Comparison of ENCODE assay signal across 19 cellular contexts in genomic region chr19:32165750-32166149, GRCh38.
DNase-seq lines count a peak whose midpoint lies in the region; ATAC-seq and TF ChIP-seq lines count a peak whose summit lies in the region.
"Had no signal": no experiment of that assay in that cellular context is flagged by ENCODE, and none has a peak within 500 bp of the region (broad histone marks: within the 10 kb centered on the region; RNA-seq: fewer than 3 reads in every experiment).

No MANE protein-coding gene starts in this region.

- DNase-seq in activated CD4-positive, alpha-beta T cell treated with anti-CD3 and anti-CD28 coated beads, Interleukin-2, amount 10 ng/mL, durations not matched to agents 24 days and 14 days, result peak; percentile 34
- DNase-seq in activated CD4-positive, alpha-beta T cell treated with anti-CD3 and anti-CD28 coated beads for 36 hours, result no peak
- peak; percentile 72 for DNase-seq in esophagus muscularis mucosa (ENCODE audit: extremely low spot score)
- peak; percentile 33 for DNase-seq in mesenteric fat pad (ENCODE audit: low spot score)
- DNase-seq in type B pancreatic cell (ENCODE audit: extremely low spot score, unreplicated experiment), result peak; percentile 31
- no peak for DNase-seq in stimulated activated CD4-positive, alpha-beta T cell treated with anti-CD3 and anti-CD28 coated beads, Interleukin-2, amount 100 ng/mL, for 48 hours
- DNase-seq in caudate nucleus (lab: John Stamatoyannopoulos, UW), result no peak
- DNase-seq: AML-193; CD4-positive, alpha-beta T cell; CD8-positive, alpha-beta memory T cell; DMS53; GOT3; HFFc6 had no signal

- H3K27ac ChIP-seq in esophagus muscularis mucosa (replicated peaks in 1 of 4) (no peak overlapping the region), caudate nucleus (ENCODE audit: low read depth, low read length) (no peak overlapping the region)
- H3K27ac ChIP-seq: 22Rv1; BLaER1 treated with 17β-estradiol and CSF1 and Interleukin-3, amounts not matched to agents 10 nM and 100 nM had no signal

- H3K36me3 Mint-ChIP-seq in activated CD4-positive, alpha-beta T cell treated with anti-CD3 and anti-CD28 coated beads, Interleukin-2, amount 10 ng/mL, durations not matched to agents 24 days and 14 days (ENCODE audit: low read depth), result no peaks in the 10 kb centered on the region
- no peaks in the 10 kb centered on the region for H3K36me3 Mint-ChIP-seq in activated CD4-positive, alpha-beta T cell treated with anti-CD3 and anti-CD28 coated beads for 36 hours (ENCODE audit: low read depth)
- no peaks in the 10 kb centered on the region for H3K36me3 Mint-ChIP-seq in type B pancreatic cell
- H3K36me3 Mint-ChIP-seq: CD14-positive monocyte; CD8-positive, alpha-beta memory T cell had no signal

- ATAC-seq in activated CD4-positive, alpha-beta T cell treated with anti-CD3 and anti-CD28 coated beads for 36 hours, result no peak
- ATAC-seq in HG03045 (IDR thresholded peaks at IDR 0.05; ENCODE audit: unreplicated experiment), result no peak

- 75% methylated on average over 16 of the region's 16 CpGs for WGBS in esophagus muscularis mucosa

- H3K4me3 Mint-ChIP-seq in activated CD4-positive, alpha-beta T cell treated with anti-CD3 and anti-CD28 coated beads, Interleukin-2, amount 10 ng/mL, durations not matched to agents 24 days and 14 days, result no peak overlapping the region
- no peak overlapping the region for H3K4me3 Mint-ChIP-seq in activated CD4-positive, alpha-beta T cell treated with anti-CD3 and anti-CD28 coated beads for 36 hours
- H3K4me3 Mint-ChIP-seq in type B pancreatic cell, result no peak overlapping the region
- H3K4me3 Mint-ChIP-seq: CD14-positive monocyte; CD4-positive, alpha-beta T cell; HFFc6 had no signal

- no peaks in the 10 kb centered on the region for H3K4me1 Mint-ChIP-seq in activated CD4-positive, alpha-beta T cell treated with anti-CD3 and anti-CD28 coated beads, Interleukin-2, amount 10 ng/mL, durations not matched to agents 24 days and 14 days
- no peaks in the 10 kb centered on the region for H3K4me1 Mint-ChIP-seq in activated CD4-positive, alpha-beta T cell treated with anti-CD3 and anti-CD28 coated beads for 36 hours
- no peaks in the 10 kb centered on the region for H3K4me1 Mint-ChIP-seq in type B pancreatic cell (ENCODE audit: unreplicated experiment)
- H3K4me1 Mint-ChIP-seq: CD14-positive monocyte; CD8-positive, alpha-beta memory T cell had no signal

- no peak for TF ChIP-seq POLR2A in esophagus muscularis mucosa (IDR thresholded peaks at IDR 0.05; ENCODE audit: low read depth)

- no peaks in the 10 kb centered on the region for H3K27me3 Mint-ChIP-seq in activated CD4-positive, alpha-beta T cell treated with anti-CD3 and anti-CD28 coated beads, Interleukin-2, amount 10 ng/mL, durations not matched to agents 24 days and 14 days
- peaks cover 8% of the 10 kb centered on the region for H3K27me3 Mint-ChIP-seq in activated CD4-positive, alpha-beta T cell treated with anti-CD3 and anti-CD28 coated beads for 36 hours
- peaks cover 14% of the 10 kb centered on the region for H3K27me3 Mint-ChIP-seq in type B pancreatic cell

- no peak overlapping the region for H3K27ac Mint-ChIP-seq in activated CD4-positive, alpha-beta T cell treated with anti-CD3 and anti-CD28 coated beads, Interleukin-2, amount 10 ng/mL, durations not matched to agents 24 days and 14 days
- H3K27ac Mint-ChIP-seq in activated CD4-positive, alpha-beta T cell treated with anti-CD3 and anti-CD28 coated beads for 36 hours, result no peak overlapping the region
- no peak overlapping the region for H3K27ac Mint-ChIP-seq in type B pancreatic cell
- H3K27ac Mint-ChIP-seq: CD14-positive monocyte; CD4-positive, alpha-beta T cell; CD8-positive, alpha-beta memory T cell; HFFc6 had no signal

- no peak for TF ChIP-seq CTCF in esophagus muscularis mucosa (IDR thresholded peaks at IDR 0.05)
- no peak for TF ChIP-seq CTCF in type B pancreatic cell (conservative IDR thresholded peaks at IDR 0.05)

- TF ChIP-seq EP300 in esophagus muscularis mucosa (IDR thresholded peaks at IDR 0.05), result no peak

- POLR2A ChIA-PET in activated CD4-positive, alpha-beta T cell treated with anti-CD3 and anti-CD28 coated beads for 36 hours (lab: Charles Lee), result no interaction called here

- H3K36me3 ChIP-seq in esophagus muscularis mucosa, result no peaks in the 10 kb centered on the region
- H3K36me3 ChIP-seq: BE2C; BLaER1 treated with 17β-estradiol and CSF1 and Interleukin-3, amounts not matched to agents 10 nM and 100 nM; HAP-1 had no signal

- H3K9me3 ChIP-seq in esophagus muscularis mucosa, result no peaks in the 10 kb centered on the region
- H3K9me3 ChIP-seq: BE2C; BLaER1 treated with 17β-estradiol and CSF1 and Interleukin-3, amounts not matched to agents 10 nM and 100 nM; HAP-1 had no signal

- CTCF ChIA-PET in activated CD4-positive, alpha-beta T cell treated with anti-CD3 and anti-CD28 coated beads for 36 hours (lab: Charles Lee), result no interaction called here

- no peaks in the 10 kb centered on the region for H3K4me1 ChIP-seq in esophagus muscularis mucosa
- H3K4me1 ChIP-seq: BE2C, HAP-1 had no signal

- intact Hi-C loops in activated CD4-positive, alpha-beta T cell treated with anti-CD3 and anti-CD28 coated beads, Interleukin-2, amount 10 ng/mL, durations not matched to agents 24 days and 14 days (cut with micrococcal nuclease), result no loop called here
- intact Hi-C loops in activated CD4-positive, alpha-beta T cell treated with anti-CD3 and anti-CD28 coated beads for 36 hours (cut with DNase I, micrococcal nuclease), result no loop called here
- intact Hi-C loops in esophagus muscularis mucosa (cut with DNase I), result no loop called here

- no peaks in the 10 kb centered on the region for H3K9me3 Mint-ChIP-seq in activated CD4-positive, alpha-beta T cell treated with anti-CD3 and anti-CD28 coated beads, Interleukin-2, amount 10 ng/mL, durations not matched to agents 24 days and 14 days
- no peaks in the 10 kb centered on the region for H3K9me3 Mint-ChIP-seq in activated CD4-positive, alpha-beta T cell treated with anti-CD3 and anti-CD28 coated beads for 36 hours (ENCODE audit: low read depth)
- no peaks in the 10 kb centered on the region for H3K9me3 Mint-ChIP-seq in type B pancreatic cell
- H3K9me3 Mint-ChIP-seq: CD4-positive, alpha-beta T cell had no signal

- H3K27me3 ChIP-seq in esophagus muscularis mucosa, result peaks cover 0 to 44% (median 0%) of the 10 kb centered on the region in 4 donors
- H3K27me3 ChIP-seq: BE2C; BLaER1 treated with 17β-estradiol and CSF1 and Interleukin-3, amounts not matched to agents 10 nM and 100 nM had no signal

- H3K4me3 ChIP-seq in esophagus muscularis mucosa, result no peak overlapping the region
- H3K4me3 ChIP-seq: BLaER1 treated with 17β-estradiol and CSF1 and Interleukin-3, amounts not matched to agents 10 nM and 100 nM; HAP-1 had no signal

Comparison
In these comparisons a context has a peak if more than half of its experiments do, and no peak if none do; other contexts are left out.
1. DNase-seq: peak in activated CD4-positive, alpha-beta T cell treated with anti-CD3 and anti-CD28 coated beads, Interleukin-2, amount 10 ng/mL, durations not matched to agents 24 days and 14 days (single experiment), esophagus muscularis mucosa (single experiment), mesenteric fat pad (single experiment) and type B pancreatic cell (single experiment); none in activated CD4-positive, alpha-beta T cell treated with anti-CD3 and anti-CD28 coated beads for 36 hours (single experiment), stimulated activated CD4-positive, alpha-beta T cell treated with anti-CD3 and anti-CD28 coated beads, Interleukin-2, amount 100 ng/mL, for 48 hours (0 of 2) and caudate nucleus (0 of 61).